Comparison of ENCODE assay signal across 10 cellular contexts in genomic region chr14:76908834-76909233, GRCh38.
DNase-seq lines count a peak whose midpoint lies in the region; ATAC-seq and TF ChIP-seq lines count a peak whose summit lies in the region.
"Had no signal": no experiment of that assay in that cellular context is flagged by ENCODE, and none has a peak within 500 bp of the region (broad histone marks: within the 10 kb centered on the region; RNA-seq: fewer than 3 reads in every experiment).

No MANE protein-coding gene starts in this region.

- no peaks in the 10 kb centered on the region for H4K20me1 ChIP-seq in Loucy (ENCODE audit: insufficient read depth, low read length, poor library complexity, severe bottlenecking)

- peak; percentile 92 for DNase-seq in activated CD8-positive, alpha-beta memory T cell treated with anti-CD3 and anti-CD28 coated beads, Interleukin-2, amount 10 ng/mL, durations not matched to agents 7 days and 5 days
- no peak for DNase-seq in activated CD8-positive, alpha-beta memory T cell treated with anti-CD3 and anti-CD28 coated beads, Interleukin-2, amount 50 U/mL, for 4 hours
- DNase-seq in activated T-cell treated with anti-CD3 and anti-CD28 coated beads, Interleukin-2, amount 50 U/mL, for 72 hours: peak; percentile 57 to 59
- DNase-seq in HPDE6-E6E7 (ENCODE audit: extremely low spot score) (no peak), NCI-H526 treated with DMSO at 0.1 percent for 48 hours (lab: John Stamatoyannopoulos, UW) (no peak)
- DNase-seq: psoas muscle had no signal

- H3K4me2 ChIP-seq in Loucy (ENCODE audit: low read depth, low read length, poor library complexity, severe bottlenecking): peak overlapping the region; percentile 58

- peak overlapping the region; percentile 60 for H3K9ac ChIP-seq in Loucy (ENCODE audit: low read depth, low read length, poor library complexity, severe bottlenecking)

- H3K4me3 ChIP-seq in Loucy (ENCODE audit: low read length, poor library complexity, severe bottlenecking): peak overlapping the region; percentile 50
- H3K4me3 ChIP-seq in skin epidermis: no peak overlapping the region
- H3K4me3 ChIP-seq: psoas muscle, SK-N-MC had no signal

- H3K9me2 ChIP-seq in Loucy (replicated peaks; ENCODE audit: low read depth, low read length): no peaks in the 10 kb centered on the region

- no peaks in the 10 kb centered on the region for H3K9me3 Mint-ChIP-seq in activated CD8-positive, alpha-beta memory T cell treated with anti-CD3 and anti-CD28 coated beads, Interleukin-2, amount 10 ng/mL, durations not matched to agents 7 days and 5 days (ENCODE audit: low read depth)
- H3K9me3 Mint-ChIP-seq in activated T-cell treated with anti-CD3 and anti-CD28 coated beads, Interleukin-2, amount 50 U/mL, for 72 hours: no peaks in the 10 kb centered on the region

- peak overlapping the region; percentile 53; the same call in 1 of the 2 replicates for H2AFZ ChIP-seq in Loucy (ENCODE audit: low read length)

- peaks cover 5% of the 10 kb centered on the region for H3K36me3 Mint-ChIP-seq in activated CD8-positive, alpha-beta memory T cell treated with anti-CD3 and anti-CD28 coated beads, Interleukin-2, amount 10 ng/mL, durations not matched to agents 7 days and 5 days
- peaks cover 0 to 2% of the 10 kb centered on the region in 2 donors for H3K36me3 Mint-ChIP-seq in activated T-cell treated with anti-CD3 and anti-CD28 coated beads, Interleukin-2, amount 50 U/mL, for 72 hours (ENCODE audit: insufficient read depth in 2 of 2)

- H3K27ac ChIP-seq in skin epidermis: peak overlapping the region in 12 of 21 experiments; percentile 6 to 65 (median 34)
- H3K27ac ChIP-seq: psoas muscle, SK-N-MC had no signal

- H3K27me3 Mint-ChIP-seq in activated CD8-positive, alpha-beta memory T cell treated with anti-CD3 and anti-CD28 coated beads, Interleukin-2, amount 10 ng/mL, durations not matched to agents 7 days and 5 days: peaks cover 2% of the 10 kb centered on the region
- no peaks in the 10 kb centered on the region for H3K27me3 Mint-ChIP-seq in activated T-cell treated with anti-CD3 and anti-CD28 coated beads, Interleukin-2, amount 50 U/mL, for 72 hours (ENCODE audit: low read depth)

- TF ChIP-seq CTCF in Loucy (conservative IDR thresholded peaks at IDR 0.05; ENCODE audit: low read length): no peak

- H3K27ac Mint-ChIP-seq in activated CD8-positive, alpha-beta memory T cell treated with anti-CD3 and anti-CD28 coated beads, Interleukin-2, amount 10 ng/mL, durations not matched to agents 7 days and 5 days: peak overlapping the region; percentile 92
- H3K27ac Mint-ChIP-seq in activated T-cell treated with anti-CD3 and anti-CD28 coated beads, Interleukin-2, amount 50 U/mL, for 72 hours: peak overlapping the region; percentile 4

- no peaks in the 10 kb centered on the region for H3K27me3 ChIP-seq in Loucy (ENCODE audit: insufficient read depth, low read length, poor library complexity, severe bottlenecking)

- ATAC-seq in activated CD8-positive, alpha-beta memory T cell treated with anti-CD3 and anti-CD28 coated beads, Interleukin-2, amount 10 ng/mL, durations not matched to agents 7 days and 5 days: peak; percentile 85
- peak; percentile 54 to 63 for ATAC-seq in activated T-cell treated with anti-CD3 and anti-CD28 coated beads, Interleukin-2, amount 50 U/mL, for 72 hours (replicated peaks in 1 of 2)
- no peak for ATAC-seq in HG03378 (IDR thresholded peaks at IDR 0.05; ENCODE audit: unreplicated experiment)
- ATAC-seq: psoas muscle had no signal

- peaks cover 53% of the 10 kb centered on the region for H3K4me1 Mint-ChIP-seq in activated CD8-positive, alpha-beta memory T cell treated with anti-CD3 and anti-CD28 coated beads, Interleukin-2, amount 10 ng/mL, durations not matched to agents 7 days and 5 days
- peaks cover 39% of the 10 kb centered on the region for H3K4me1 Mint-ChIP-seq in activated T-cell treated with anti-CD3 and anti-CD28 coated beads, Interleukin-2, amount 50 U/mL, for 72 hours (ENCODE audit: low read depth)

- H3K79me2 ChIP-seq in Loucy (ENCODE audit: insufficient read depth, low read length): no peaks in the 10 kb centered on the region

- peak overlapping the region; percentile 17 for H3K4me3 Mint-ChIP-seq in activated CD8-positive, alpha-beta memory T cell treated with anti-CD3 and anti-CD28 coated beads, Interleukin-2, amount 10 ng/mL, durations not matched to agents 7 days and 5 days
- peak overlapping the region in 1 of 2 donors; percentile 23 for H3K4me3 Mint-ChIP-seq in activated T-cell treated with anti-CD3 and anti-CD28 coated beads, Interleukin-2, amount 50 U/mL, for 72 hours

- no peaks in the 10 kb centered on the region for H3K36me3 ChIP-seq in Loucy (ENCODE audit: insufficient read depth, low read length)

- CTCF ChIA-PET in activated CD8-positive, alpha-beta memory T cell treated with anti-CD3 and anti-CD28 coated beads, Interleukin-2, amount 10 ng/mL, durations not matched to agents 7 days and 5 days (lab: Charles Lee): interaction anchor here (0.8 to 14.2 kb wide), 10 partner anchors 10 to 161 kb away, joined by 3 to 221 read pairs (median 34); partner anchors contain the start of gene IRF2BPL

- no peaks in the 10 kb centered on the region for H3K9me3 ChIP-seq in Loucy (ENCODE audit: insufficient read depth, low read depth, low read length)
- H3K9me3 ChIP-seq: psoas muscle had no signal

- peaks cover 12% of the 10 kb centered on the region for H3K4me1 ChIP-seq in Loucy (ENCODE audit: insufficient read depth, low read length, poor library complexity, severe bottlenecking)

- no peaks in the 10 kb centered on the region for H3F3A ChIP-seq in Loucy (ENCODE audit: low read depth)

Comparison
In these comparisons a context has a peak if more than half of its experiments do, and no peak if none do; other contexts are left out.
1. DNase-seq: peak in activated CD8-positive, alpha-beta memory T cell treated with anti-CD3 and anti-CD28 coated beads, Interleukin-2, amount 10 ng/mL, durations not matched to agents 7 days and 5 days (single experiment) and activated T-cell treated with anti-CD3 and anti-CD28 coated beads, Interleukin-2, amount 50 U/mL, for 72 hours (2 of 2); none in activated CD8-positive, alpha-beta memory T cell treated with anti-CD3 and anti-CD28 coated beads, Interleukin-2, amount 50 U/mL, for 4 hours (single experiment), HPDE6-E6E7 (single experiment) and NCI-H526 treated with DMSO at 0.1 percent for 48 hours (single experiment).